In the genomic region with DNA sequence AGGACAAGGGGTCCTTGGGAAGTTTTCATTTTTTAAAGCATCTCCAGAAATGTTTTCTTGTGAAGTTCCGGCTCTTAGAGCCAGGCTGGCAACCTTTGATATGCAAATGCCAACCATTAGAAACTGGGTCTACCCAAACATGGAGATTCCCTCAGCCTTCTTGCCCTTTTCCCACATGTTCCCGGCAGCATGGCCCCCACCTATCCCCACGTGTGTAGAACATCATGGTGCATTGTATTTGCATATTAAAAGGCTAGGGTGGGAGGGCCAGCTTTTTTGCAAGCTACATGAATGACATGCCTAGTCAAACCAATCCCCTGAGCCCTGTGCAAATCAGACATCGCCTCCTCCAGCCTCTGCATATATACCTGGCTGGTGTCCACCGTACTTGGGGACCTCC, we compare ENCODE assay signal across 1 cellular context. TPM values are rescaled to one million over a fixed set of nuclear protein-coding genes. Genes with fewer than 3 reads are reported as not detected.
"Had no signal": no experiment of that assay in that cellular context is flagged by ENCODE, and none has a peak within 500 bp of the region (broad histone marks: within the 10 kb centered on the region; RNA-seq: fewer than 3 reads in every experiment).

No MANE protein-coding gene starts in this region.

RNA-seq across cellular contexts. Expression of gene CCDC85A, which starts 23.9 kb away (rescaled TPM):
- total RNA-seq: natural killer cell had no signal
